Comparison of ENCODE assay signal across 8 cellular contexts in the genomic region with DNA sequence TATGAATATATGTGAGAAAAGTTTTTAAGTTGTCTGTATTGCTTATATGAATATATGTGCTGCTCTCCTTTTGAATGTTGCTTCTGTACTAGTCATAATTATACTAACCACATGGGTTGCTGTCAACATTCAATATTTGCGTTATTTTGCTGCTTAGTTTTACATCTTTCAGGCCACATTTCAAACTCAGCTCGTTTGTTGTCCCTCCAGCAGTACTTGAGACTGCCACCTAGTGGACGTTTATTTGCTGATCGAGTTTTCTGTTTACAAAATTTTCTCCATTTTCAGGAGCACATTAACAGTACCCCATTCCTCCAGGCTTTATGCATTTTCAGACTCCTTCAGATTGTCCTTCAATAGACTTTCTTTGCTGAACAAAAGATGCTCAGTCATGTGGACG.
DNase-seq lines count a peak whose midpoint lies in the region; ATAC-seq and TF ChIP-seq lines count a peak whose summit lies in the region.

No MANE protein-coding gene starts in this region.

- H3K4me3 ChIP-seq in CD4-positive, alpha-beta memory T cell (ENCODE audit: low read length in 2 of 2), result no peak overlapping the region
- no peak overlapping the region for H3K4me3 ChIP-seq in GM12864 (ENCODE audit: low read depth, low read length)
- no peak overlapping the region for H3K4me3 ChIP-seq in mesenchymal stem cell (ENCODE audit: insufficient read depth in 1 of 2, low read depth in 1 of 2, low read length in 2 of 2)

- H3K4me1 ChIP-seq in CD4-positive, alpha-beta memory T cell (ENCODE audit: insufficient read depth, low read length), result no peaks in the 10 kb centered on the region
- no peaks in the 10 kb centered on the region for H3K4me1 ChIP-seq in mesenchymal stem cell (ENCODE audit: control insufficient read depth, insufficient read depth, low read depth, low read length)

- no peak overlapping the region for H2BK120ac ChIP-seq in mesenchymal stem cell (ENCODE audit: low read depth, low read length)

- H3K18ac ChIP-seq in mesenchymal stem cell (ENCODE audit: low read depth in 1 of 2, low read length in 2 of 2), result no peak overlapping the region

- no peak overlapping the region for H4K8ac ChIP-seq in mesenchymal stem cell (ENCODE audit: low read length)

- CTCF ChIA-PET in CD4-positive, alpha-beta memory T cell (lab: Charles Lee; ENCODE audit: partially characterized antibody), result interaction anchor here (0.6 to 4.3 kb wide), 8 partner anchors 9 to 729 kb away, joined by 3 to 92 read pairs (median 4); no protein-coding TSS in a partner anchor

- no peak overlapping the region for H3K27ac ChIP-seq in CD4-positive, alpha-beta memory T cell (ENCODE audit: low read depth, low read length)
- no peak overlapping the region for H3K27ac ChIP-seq in mesenchymal stem cell (ENCODE audit: low read length, poor library complexity, severe bottlenecking)

- H3K36me3 Mint-ChIP-seq in CD4-positive, alpha-beta memory T cell, result no peaks in the 10 kb centered on the region
- H3K36me3 Mint-ChIP-seq in central memory CD8-positive, alpha-beta T cell (ENCODE audit: insufficient read depth), result no peaks in the 10 kb centered on the region
- H3K36me3 Mint-ChIP-seq in stimulated activated memory B cell treated with anti-CD40 and anti-IgM and Interleukin-4, amounts not matched to agents 10 μg/mL and 1 μg/mL and 100 μg/mL, for 72 hours, result no peaks in the 10 kb centered on the region

- peak; percentile 52 for TF ChIP-seq CTCF in GM12864 (IDR thresholded peaks at IDR 0.05; ENCODE audit: low read depth, low read length, missing control alignments)

- 4% methylated on average over 5 of the region's 5 CpGs for WGBS in mesenchymal stem cell

- H3K27ac Mint-ChIP-seq in CD4-positive, alpha-beta memory T cell, result no peak overlapping the region
- peak overlapping the region; percentile 44 for H3K27ac Mint-ChIP-seq in central memory CD8-positive, alpha-beta T cell (ENCODE audit: low read depth)
- no peak overlapping the region for H3K27ac Mint-ChIP-seq in stimulated activated memory B cell treated with anti-CD40 and anti-IgM and Interleukin-4, amounts not matched to agents 10 μg/mL and 1 μg/mL and 100 μg/mL, for 72 hours

- no peak overlapping the region for H3K4me2 ChIP-seq in mesenchymal stem cell (ENCODE audit: low read length, poor library complexity, severe bottlenecking)

- POLR2A ChIA-PET in CD4-positive, alpha-beta memory T cell (lab: Charles Lee; ENCODE audit: partially characterized antibody), result interaction anchor here (1.7 kb wide), 1 partner anchor 84 kb away, joined by 5 read pairs; no protein-coding TSS in a partner anchor

- intact Hi-C loops in CD4-positive, alpha-beta memory T cell (cut with micrococcal nuclease), result loop anchor here (1.0 kb wide), 1 partner anchor 84 kb away; no protein-coding TSS in a partner anchor

- H3K27me3 Mint-ChIP-seq in CD4-positive, alpha-beta memory T cell, result no peaks in the 10 kb centered on the region
- H3K27me3 Mint-ChIP-seq in central memory CD8-positive, alpha-beta T cell, result peaks cover 8% of the 10 kb centered on the region
- no peaks in the 10 kb centered on the region for H3K27me3 Mint-ChIP-seq in stimulated activated memory B cell treated with anti-CD40 and anti-IgM and Interleukin-4, amounts not matched to agents 10 μg/mL and 1 μg/mL and 100 μg/mL, for 72 hours

- H3K4me1 Mint-ChIP-seq in CD4-positive, alpha-beta memory T cell, result peaks cover 0 to 2% (median 1%) of the 10 kb centered on the region in 4 donors
- no peaks in the 10 kb centered on the region for H3K4me1 Mint-ChIP-seq in central memory CD8-positive, alpha-beta T cell
- no peaks in the 10 kb centered on the region for H3K4me1 Mint-ChIP-seq in stimulated activated memory B cell treated with anti-CD40 and anti-IgM and Interleukin-4, amounts not matched to agents 10 μg/mL and 1 μg/mL and 100 μg/mL, for 72 hours

- no peak overlapping the region for H2AFZ ChIP-seq in mesenchymal stem cell (ENCODE audit: low read depth, low read length)

- no peak overlapping the region for H3K4me3 Mint-ChIP-seq in CD4-positive, alpha-beta memory T cell
- H3K4me3 Mint-ChIP-seq in central memory CD8-positive, alpha-beta T cell, result no peak overlapping the region
- H3K4me3 Mint-ChIP-seq in stimulated activated memory B cell treated with anti-CD40 and anti-IgM and Interleukin-4, amounts not matched to agents 10 μg/mL and 1 μg/mL and 100 μg/mL, for 72 hours, result no peak overlapping the region

- H3K4ac ChIP-seq in mesenchymal stem cell (ENCODE audit: low read depth in 1 of 2, low read length in 2 of 2), result no peak overlapping the region

- H4K91ac ChIP-seq in mesenchymal stem cell (ENCODE audit: low read length), result no peak overlapping the region

- H3K9ac ChIP-seq in mesenchymal stem cell (ENCODE audit: low read length), result no peak overlapping the region

- H3K14ac ChIP-seq in mesenchymal stem cell (ENCODE audit: low read length in 2 of 2), result no peak overlapping the region

- H2BK12ac ChIP-seq in mesenchymal stem cell (ENCODE audit: low read length in 2 of 2), result no peak overlapping the region

- H2AK5ac ChIP-seq in mesenchymal stem cell (ENCODE audit: low read length, severe bottlenecking), result no peak overlapping the region

- H3K23ac ChIP-seq in mesenchymal stem cell (ENCODE audit: low read length in 2 of 2), result no peak overlapping the region

- H3K79me1 ChIP-seq in mesenchymal stem cell (replicated peaks; ENCODE audit: low read length, poor library complexity, severe bottlenecking), result no peaks in the 10 kb centered on the region

- H2BK5ac ChIP-seq in mesenchymal stem cell (ENCODE audit: low read depth, low read length, poor library complexity, severe bottlenecking), result no peak overlapping the region

- H3K36me3 ChIP-seq in CD4-positive, alpha-beta memory T cell (ENCODE audit: insufficient read depth, low read length), result no peaks in the 10 kb centered on the region
- no peaks in the 10 kb centered on the region for H3K36me3 ChIP-seq in mesenchymal stem cell (ENCODE audit: control insufficient read depth in 1 of 2, insufficient read depth in 2 of 2, low read depth in 1 of 2, low read length in 2 of 2)

- TF ChIP-seq POLR2A in GM18505 (IDR thresholded peaks at IDR 0.05; ENCODE audit: borderline replicate concordance, extremely low read depth, insufficient read depth, insufficient read length), result no peak

- peak; percentile 44 to 50 (median 46) for DNase-seq in CD4-positive, alpha-beta memory T cell
- DNase-seq in GM12864 (ENCODE audit: low read depth), result no peak
- peak; percentile 41 for DNase-seq in NOMO-1 treated with DMSO at 0.1 percent for 48 hours (lab: John Stamatoyannopoulos, UW; ENCODE audit: unreplicated experiment)
- peak in 1 of 2 donors; percentile 10 for DNase-seq in central memory CD8-positive, alpha-beta T cell (ENCODE audit: low spot score in 2 of 2)
- peak; percentile 18 for DNase-seq in mesenchymal stem cell

- H3K27me3 ChIP-seq in CD4-positive, alpha-beta memory T cell (ENCODE audit: insufficient read depth, low read length), result no peaks in the 10 kb centered on the region
- peaks cover 0 to 14% of the 10 kb centered on the region in 2 experiments for H3K27me3 ChIP-seq in mesenchymal stem cell (ENCODE audit: control insufficient read depth in 1 of 2, insufficient read depth in 1 of 2, low read length in 2 of 2)

- ATAC-seq in central memory CD8-positive, alpha-beta T cell (replicated peaks; ENCODE audit: extremely low read depth, poor library complexity, severe bottlenecking), result no peak
- ATAC-seq in stimulated activated memory B cell treated with anti-CD40 and anti-IgM and Interleukin-4, amounts not matched to agents 10 μg/mL and 1 μg/mL and 100 μg/mL, for 72 hours, result no peak
- ATAC-seq in GM21717 (IDR thresholded peaks at IDR 0.05; ENCODE audit: unreplicated experiment), result no peak
- no peak for ATAC-seq in GM18505 (IDR thresholded peaks at IDR 0.05; ENCODE audit: unreplicated experiment)

- H3K9me3 ChIP-seq in CD4-positive, alpha-beta memory T cell (ENCODE audit: control insufficient read depth in 1 of 2, low read length in 2 of 2), result no peaks in the 10 kb centered on the region
- H3K9me3 ChIP-seq in mesenchymal stem cell (ENCODE audit: control insufficient read depth, low read length), result no peaks in the 10 kb centered on the region

- H3K9me3 Mint-ChIP-seq in CD4-positive, alpha-beta memory T cell, result no peaks in the 10 kb centered on the region
- H3K9me3 Mint-ChIP-seq in central memory CD8-positive, alpha-beta T cell, result no peaks in the 10 kb centered on the region
- H3K9me3 Mint-ChIP-seq in stimulated activated memory B cell treated with anti-CD40 and anti-IgM and Interleukin-4, amounts not matched to agents 10 μg/mL and 1 μg/mL and 100 μg/mL, for 72 hours, result no peaks in the 10 kb centered on the region

- no peak overlapping the region for H2BK15ac ChIP-seq in mesenchymal stem cell (ENCODE audit: low read depth, poor library complexity, severe bottlenecking)
